Comparison of ENCODE assay signal across 13 cellular contexts in the genomic region with DNA sequence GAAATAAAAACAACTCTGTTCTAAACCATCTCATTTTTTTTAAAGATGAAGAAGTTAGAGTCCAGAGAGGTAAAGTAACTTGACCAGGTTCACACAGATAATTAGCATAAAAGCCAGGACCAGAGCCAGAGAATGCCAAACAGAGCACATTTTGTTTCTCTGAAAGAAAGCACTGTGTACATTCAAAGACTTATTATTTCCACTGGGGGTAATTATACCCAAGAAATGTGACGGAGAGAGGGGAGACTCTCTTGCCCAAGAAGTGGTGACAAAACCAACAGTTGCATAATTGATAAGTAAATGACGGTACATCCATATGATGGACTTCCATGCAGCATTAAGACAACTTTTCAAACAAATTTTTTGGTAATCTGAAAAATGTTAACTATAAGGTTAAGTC.
A peak's percentile ranks its signal among the peaks of the same experiment; 100 is the strongest.
DNase-seq lines count a peak whose midpoint lies in the region; ATAC-seq and TF ChIP-seq lines count a peak whose summit lies in the region.
"Had no signal": no experiment of that assay in that cellular context is flagged by ENCODE, and none has a peak within 500 bp of the region (broad histone marks: within the 10 kb centered on the region; RNA-seq: fewer than 3 reads in every experiment).

No MANE protein-coding gene starts in this region.

- peaks cover 82% of the 10 kb centered on the region for H3K4me1 Mint-ChIP-seq in CD4-positive, alpha-beta T cell (ENCODE audit: low read depth)

- H3K9ac ChIP-seq in MM.1S (ENCODE audit: low read length) = no peak overlapping the region

- H3K27ac Mint-ChIP-seq in CD4-positive, alpha-beta T cell = peak overlapping the region; percentile 73

- no peak overlapping the region for H2AFZ ChIP-seq in MM.1S (ENCODE audit: low read length)

- no peaks in the 10 kb centered on the region for H3K9me3 Mint-ChIP-seq in CD4-positive, alpha-beta T cell

- no peaks in the 10 kb centered on the region for H4K20me1 ChIP-seq in MM.1S (ENCODE audit: insufficient read depth, low read length)

- peaks cover 31% of the 10 kb centered on the region for H3K36me3 Mint-ChIP-seq in CD4-positive, alpha-beta T cell (ENCODE audit: low read depth)

- no peaks in the 10 kb centered on the region for H3K36me3 ChIP-seq in MM.1S (replicated peaks; ENCODE audit: insufficient read depth, low read length)
- H3K36me3 ChIP-seq: breast epithelium, suprapubic skin had no signal

- no peak for DNase-seq in CD4-positive, alpha-beta T cell
- DNase-seq in SK-MEL-5 (ENCODE audit: low read depth, low spot score) (peak; percentile 87), fibroblast of gingiva (ENCODE audit: low read depth) (peak; percentile 37), NCI-H1694 treated with DMSO at 0.1 percent for 48 hours (lab: John Stamatoyannopoulos, UW) (no peak), MM.1S (no peak)
- no peak for DNase-seq in activated CD4-positive, CD25-positive, alpha-beta regulatory T cell (lab: John Stamatoyannopoulos, UW)
- DNase-seq: mesendoderm, NCI-H1092 had no signal

- no peak overlapping the region for H3K4me2 ChIP-seq in MM.1S (ENCODE audit: low read depth, low read length)

- H3F3A ChIP-seq in MM.1S (ENCODE audit: insufficient read depth, low read length) = peaks cover 4% of the 10 kb centered on the region; the same call in 1 of the 2 replicates

- in situ Hi-C loops in SK-MEL-5 (cut with HindIII; ENCODE audit: low pct_unique_long_range_greater_than_20kb, low sequenced_read_pairs) = no loop called here

- intact Hi-C loops in CD4-positive, alpha-beta T cell (cut with DNase I, micrococcal nuclease) = loop anchor here (10.0 kb wide), 2 partner anchors 413 to 1663 kb away; a partner anchor contains a TSS

- H3K4me1 ChIP-seq in MM.1S (ENCODE audit: low read length) = peaks cover 4% of the 10 kb centered on the region; the same call in 1 of the 2 replicates

- H3K4me3 ChIP-seq in GM08714 (ENCODE audit: low read length) (peak overlapping the region; percentile 39; the same call in 1 of the 2 replicates), MM.1S (ENCODE audit: low read length) (no peak overlapping the region)
- H3K4me3 ChIP-seq: breast epithelium, skin epidermis, suprapubic skin had no signal

- H3K27ac ChIP-seq in CD4-positive, alpha-beta T cell (ENCODE audit: low read depth, low read length) = no peak overlapping the region
- no peak overlapping the region for H3K27ac ChIP-seq in MM.1S (ENCODE audit: low read length)
- H3K27ac ChIP-seq: suprapubic skin had no signal

- no peaks in the 10 kb centered on the region for H3K79me2 ChIP-seq in MM.1S (ENCODE audit: low read length)

- H3K9me2 ChIP-seq in MM.1S (replicated peaks; ENCODE audit: insufficient read depth, low read length) = no peaks in the 10 kb centered on the region

- H3K27me3 Mint-ChIP-seq in CD4-positive, alpha-beta T cell = no peaks in the 10 kb centered on the region

- CTCF ChIA-PET in CD4-positive, alpha-beta T cell (lab: Charles Lee) = no interaction called here

- no peaks in the 10 kb centered on the region for H3K9me3 ChIP-seq in CD4-positive, alpha-beta T cell (ENCODE audit: control insufficient read depth, low read length)
- H3K9me3 ChIP-seq in MM.1S (replicated peaks; ENCODE audit: insufficient read depth, low read length) = no peaks in the 10 kb centered on the region
- H3K9me3 ChIP-seq: breast epithelium, suprapubic skin had no signal

- no peak for ATAC-seq in CD4-positive, alpha-beta T cell (ENCODE audit: poor library complexity)
- no peak for ATAC-seq in GM19452 (IDR thresholded peaks at IDR 0.05; ENCODE audit: unreplicated experiment)

- H3K4me3 Mint-ChIP-seq in CD4-positive, alpha-beta T cell = peak overlapping the region; percentile 23

- H3K27me3 ChIP-seq in CD4-positive, alpha-beta T cell (ENCODE audit: control insufficient read depth, insufficient read depth, low read length) = no peaks in the 10 kb centered on the region
- H3K27me3 ChIP-seq in MM.1S (replicated peaks; ENCODE audit: insufficient read depth, low read length) = peaks cover 24% of the 10 kb centered on the region
- H3K27me3 ChIP-seq: breast epithelium, suprapubic skin had no signal

- no peak for TF ChIP-seq CTCF in CD4-positive, alpha-beta T cell (IDR thresholded peaks at IDR 0.05)
- TF ChIP-seq CTCF in MM.1S (IDR thresholded peaks at IDR 0.05; ENCODE audit: low read length) = no peak

- POLR2A ChIA-PET in CD4-positive, alpha-beta T cell (lab: Charles Lee) = no interaction called here

Comparison
In these comparisons a context has a peak if more than half of its experiments do, and no peak if none do; other contexts are left out.
1. DNase-seq: peak in SK-MEL-5 (single experiment) and fibroblast of gingiva (single experiment); none in CD4-positive, alpha-beta T cell (0 of 10), NCI-H1694 treated with DMSO at 0.1 percent for 48 hours (single experiment), activated CD4-positive, CD25-positive, alpha-beta regulatory T cell (0 of 4) and MM.1S (single experiment).